8 cellular contexts compared by ENCODE assay signal in genomic region chr7:139230078-139230477, GRCh38. TPM values are rescaled to one million over a fixed set of nuclear protein-coding genes. Genes with fewer than 3 reads are reported as not detected.
DNase-seq lines count a peak whose midpoint lies in the region; ATAC-seq and TF ChIP-seq lines count a peak whose summit lies in the region.

No MANE protein-coding gene starts in this region.

- no peak overlapping the region for H4K91ac ChIP-seq in IMR-90 (ENCODE audit: insufficient read depth, low read depth, low read length)

- peak overlapping the region in 7 of 9 donors; percentile 20 to 98 (median 95) for H3K27ac Mint-ChIP-seq in naive thymus-derived CD4-positive, alpha-beta T cell

- peaks cover 23 to 28% (median 25%) of the 10 kb centered on the region in 7 donors for H3K4me1 Mint-ChIP-seq in naive thymus-derived CD4-positive, alpha-beta T cell

- no peak overlapping the region for H2BK15ac ChIP-seq in IMR-90 (ENCODE audit: low read depth, low read length)

- H3K79me2 ChIP-seq in mammary epithelial cell (ENCODE audit: insufficient read depth, low read length), result peaks cover 36% of the 10 kb centered on the region

- H3K9me3 Mint-ChIP-seq in naive thymus-derived CD4-positive, alpha-beta T cell, result no peaks in the 10 kb centered on the region

- no CpG with 5 or more reads among the region's 8 CpGs for WGBS in IMR-90 (ENCODE audit: extremely low coverage in 2 of 2, insufficient read length in 1 of 2), 2 experiments
- WGBS in mammary epithelial cell (ENCODE audit: low coverage, missing lambda C conversion rate), result 89% methylated on average over 8 of the region's 8 CpGs

- CTCF ChIA-PET in IMR-90 (lab: Yijun Ruan, JAX) (no interaction called here), mammary epithelial cell (lab: Charles Lee; ENCODE audit: low non-redundant PET) (no interaction called here)
- CTCF ChIA-PET in naive thymus-derived CD4-positive, alpha-beta T cell (lab: Charles Lee), result no interaction called here

- H3K27ac ChIP-seq in IMR-90 (ENCODE audit: insufficient read depth, low read length) (no peak overlapping the region), mammary epithelial cell (ENCODE audit: insufficient read depth, low read depth, low read length) (peak overlapping the region; percentile 90)
- H3K27ac ChIP-seq in naive thymus-derived CD4-positive, alpha-beta T cell (ENCODE audit: low read depth, low read length), result no peak overlapping the region

- TF ChIP-seq CTCF in AG09309 (IDR thresholded peaks at IDR 0.05; ENCODE audit: control insufficient read depth, insufficient read depth, low read depth, low read length, missing control alignments) (no peak), IMR-90 (conservative IDR thresholded peaks at IDR 0.05; ENCODE audit: low read depth, low read length) (no peak), mammary epithelial cell (conservative IDR thresholded peaks at IDR 0.05 in 1 of 2, IDR thresholded peaks at IDR 0.05 in 1 of 2; ENCODE audit: extremely low read depth in 1 of 2, insufficient read depth in 1 of 2, low read depth in 1 of 2, low read length in 2 of 2) (no peak)

- H2AK9ac ChIP-seq in IMR-90 (replicated peaks; ENCODE audit: low read depth, low read length, poor library complexity), result no peak overlapping the region

- no peak overlapping the region for H2BK120ac ChIP-seq in IMR-90 (ENCODE audit: low read depth, low read length)

- no peak overlapping the region for H3K18ac ChIP-seq in IMR-90 (ENCODE audit: low read depth, low read length)

- no peaks in the 10 kb centered on the region for H3K4me1 ChIP-seq in IMR-90 (ENCODE audit: control insufficient read depth, insufficient read depth, low read length)
- H3K4me1 ChIP-seq in mammary epithelial cell (ENCODE audit: insufficient read depth, low read length), result peaks cover 11% of the 10 kb centered on the region
- no peaks in the 10 kb centered on the region for H3K4me1 ChIP-seq in naive thymus-derived CD4-positive, alpha-beta T cell (ENCODE audit: control insufficient read depth in 2 of 2, insufficient read depth in 2 of 2, low read length in 2 of 2)

- dilution Hi-C loops in IMR-90 (cut with HindIII; ENCODE audit: low sequenced_read_pairs, unreplicated experiment), result no loop called here
- dilution Hi-C loops in mammary epithelial cell (cut with HindIII; ENCODE audit: low sequenced_read_pairs), result no loop called here

- peaks cover 0 to 36% (median 5%) of the 10 kb centered on the region in 5 donors for H3K27me3 Mint-ChIP-seq in naive thymus-derived CD4-positive, alpha-beta T cell

- H4K20me1 ChIP-seq in IMR-90 (ENCODE audit: insufficient read depth, low read length) (peaks cover 7% of the 10 kb centered on the region; the same call in 1 of the 2 replicates), mammary epithelial cell (ENCODE audit: insufficient read depth, low read length) (no peaks in the 10 kb centered on the region)

- POLR2A ChIA-PET in IMR-90 (lab: Charles Lee; ENCODE audit: unreplicated experiment), result no interaction called here
- POLR2A ChIA-PET in naive thymus-derived CD4-positive, alpha-beta T cell (lab: Charles Lee), result interaction anchor here (1.4 to 2.2 kb wide), 2 partner anchors 96 to 184 kb away, joined by 4 to 5 read pairs; a partner anchor contains a TSS

- peaks cover 0 to 4% (median 0%) of the 10 kb centered on the region in 5 donors for H3K36me3 Mint-ChIP-seq in naive thymus-derived CD4-positive, alpha-beta T cell

- no peaks in the 10 kb centered on the region for H3K9me1 ChIP-seq in IMR-90 (ENCODE audit: insufficient read depth, low read length)

- H3K4me3 ChIP-seq in AG09309 (ENCODE audit: control insufficient read depth, low read depth, low read length), result peak overlapping the region; percentile 91; the same call in 1 of the 2 replicates
- no peak overlapping the region for H3K4me3 ChIP-seq in IMR-90 (ENCODE audit: insufficient read depth, low read depth, low read length)
- H3K4me3 ChIP-seq in mammary epithelial cell (replicated peaks in 1 of 3; ENCODE audit: insufficient read depth in 1 of 3, low read depth in 2 of 3, low read length in 3 of 3), result peak overlapping the region in 2 of 3 experiments; percentile 98 to 99
- no peak overlapping the region for H3K4me3 ChIP-seq in naive thymus-derived CD4-positive, alpha-beta T cell (ENCODE audit: low read length)

- H3K79me1 ChIP-seq in IMR-90 (ENCODE audit: low read depth in 1 of 2, low read length in 2 of 2), result peaks cover 3 to 6% of the 10 kb centered on the region in 2 experiments

- no peaks in the 10 kb centered on the region for H3K36me3 ChIP-seq in IMR-90 (ENCODE audit: control insufficient read depth, insufficient read depth, low read length)
- H3K36me3 ChIP-seq in mammary epithelial cell (ENCODE audit: insufficient read depth, low read length), result no peaks in the 10 kb centered on the region
- peaks cover 0 to 6% (median 0%) of the 10 kb centered on the region in 3 experiments for H3K36me3 ChIP-seq in naive thymus-derived CD4-positive, alpha-beta T cell (ENCODE audit: control insufficient read depth in 2 of 3, insufficient read depth in 3 of 3, low read length in 3 of 3)

- peak overlapping the region; percentile 66 to 100 (median 99) for H3K4me3 Mint-ChIP-seq in naive thymus-derived CD4-positive, alpha-beta T cell

- no peak overlapping the region for H2AFZ ChIP-seq in IMR-90 (replicated peaks; ENCODE audit: low read length, poor library complexity)
- H2AFZ ChIP-seq in mammary epithelial cell (ENCODE audit: low read depth, low read length), result peak overlapping the region; percentile 97

- BruUV-seq in IMR-90 (replicated peaks; lab: Mats Ljungman, UMichigan), result no TSS peak
- BruUV-seq in mammary epithelial cell (replicated peaks; lab: Mats Ljungman, UMichigan), result no TSS peak

- H3K9me3 ChIP-seq in IMR-90 (ENCODE audit: control insufficient read depth, insufficient read depth, low read length) (no peaks in the 10 kb centered on the region), mammary epithelial cell (replicated peaks; ENCODE audit: insufficient read depth, low read length) (no peaks in the 10 kb centered on the region)
- no peaks in the 10 kb centered on the region for H3K9me3 ChIP-seq in naive thymus-derived CD4-positive, alpha-beta T cell (ENCODE audit: control insufficient read depth in 2 of 3, low read length in 3 of 3)

- intact Hi-C loops in IMR-90 (cut with micrococcal nuclease), result loop anchor here (2.0 to 5.0 kb wide), 2 partner anchors 98 to 121 kb away; partner anchors contain the start of gene ZC3HAV1
- intact Hi-C loops in mammary epithelial cell (cut with micrococcal nuclease), result loop anchor here (2.0 kb wide), 1 partner anchor 121 kb away; the partner anchor contains the start of gene ZC3HAV1
- intact Hi-C loops in naive thymus-derived CD4-positive, alpha-beta T cell (cut with micrococcal nuclease), result loop anchor here (1.0 to 10.0 kb wide), 12 partner anchors 185 to 1785 kb away; partner anchors contain the start of genes BRAF (in 1 of the 2), HIPK2 (in 1 of the 2), MKRN1 (in 1 of the 2) and MRPS33 (in 1 of the 2)

- no peak overlapping the region; the same call in 1 of the 2 replicates for H3K4ac ChIP-seq in IMR-90 (ENCODE audit: low read depth, low read length)

- no peak overlapping the region for H3K56ac ChIP-seq in IMR-90 (ENCODE audit: extremely low read depth, insufficient read depth, low read length)

- no peak overlapping the region for H2BK20ac ChIP-seq in IMR-90 (ENCODE audit: low read depth, low read length)

- ATAC-seq in IMR-90 (ENCODE audit: low read depth), result no peak
- ATAC-seq in naive thymus-derived CD4-positive, alpha-beta T cell, result no peak
- ATAC-seq in HG03175 (IDR thresholded peaks at IDR 0.05; ENCODE audit: unreplicated experiment), result no peak

- no peak for TF ChIP-seq POLR2A in IMR-90 (IDR thresholded peaks at IDR 0.05; ENCODE audit: low read depth, low read length)

- no peak overlapping the region for H3K9ac ChIP-seq in IMR-90 (ENCODE audit: low read depth, low read length)
- peak overlapping the region; percentile 91 for H3K9ac ChIP-seq in mammary epithelial cell (ENCODE audit: insufficient read depth, low read length)

- H3K27me3 ChIP-seq in IMR-90 (ENCODE audit: control insufficient read depth, insufficient read depth, low read length) (no peaks in the 10 kb centered on the region), mammary epithelial cell (ENCODE audit: insufficient read depth, low read length) (no peaks in the 10 kb centered on the region)
- no peaks in the 10 kb centered on the region for H3K27me3 ChIP-seq in naive thymus-derived CD4-positive, alpha-beta T cell (ENCODE audit: control insufficient read depth in 2 of 2, insufficient read depth in 2 of 2, low read length in 2 of 2)

- TF ChIP-seq RAD21 in IMR-90 (IDR thresholded peaks at IDR 0.05; ENCODE audit: low read length), result no peak

- no peak overlapping the region for H3K23ac ChIP-seq in IMR-90 (ENCODE audit: low read depth, low read length)

- in situ Hi-C loops in IMR-90 (cut with MboI; ENCODE audit: low sequenced_read_pairs) (no loop called here), mammary epithelial cell (cut with MboI; ENCODE audit: low sequenced_read_pairs in 2 of 2) (loop anchor here in 1 of 2 donors (10.0 kb wide), 1 partner anchor 115 kb away; no protein-coding TSS in a partner anchor)

- no peak overlapping the region for H2BK5ac ChIP-seq in IMR-90 (ENCODE audit: low read depth, low read length, poor library complexity, severe bottlenecking)

- H3K14ac ChIP-seq in IMR-90 (replicated peaks; ENCODE audit: low read depth, low read length), result no peak overlapping the region

- H3K4me2 ChIP-seq in IMR-90 (ENCODE audit: low read depth, low read length) (peak overlapping the region; percentile 72; the same call in 1 of the 2 replicates), mammary epithelial cell (ENCODE audit: insufficient read depth, low read depth, low read length) (peak overlapping the region; percentile 97)

- H2AK5ac ChIP-seq in IMR-90 (ENCODE audit: low read depth, low read length), result no peak overlapping the region

- no peak overlapping the region for H4K5ac ChIP-seq in IMR-90 (ENCODE audit: low read depth, low read length)

- H4K8ac ChIP-seq in IMR-90 (ENCODE audit: low read depth in 2 of 2, low read length in 2 of 2), result peak overlapping the region; percentile 44 to 66; a peak in 1 of 4 replicates

- DNase-seq in AG09309 (ENCODE audit: low read depth) (no peak), IMR-90 (no peak), mammary epithelial cell (no peak), GOT3 (lab: John Stamatoyannopoulos, UW) (no peak), NCI-H2196 treated with DMSO at 0.1 percent for 48 hours (lab: John Stamatoyannopoulos, UW; ENCODE audit: unreplicated experiment) (no peak), COLO668 (lab: John Stamatoyannopoulos, UW; ENCODE audit: unreplicated experiment) (no peak)
- no peak for DNase-seq in naive thymus-derived CD4-positive, alpha-beta T cell

TF ChIP-seq in IMR-90, 13 proteins besides CTCF, POLR2A, EP300 and RAD21 (continues in another document):
- no peak for TF ChIP-seq CHD1 (IDR thresholded peaks at IDR 0.05; ENCODE audit: low read depth, low read length)

RNA-seq across cellular contexts. Expression of gene UBN2, which starts 1.0 kb away (rescaled TPM):
- total RNA-seq in IMR-90 (2012; rRNA removed) (2.3 and 3.6 TPM in 2 replicates), mammary epithelial cell (10 to 100 TPM in 1 of 2 donors, 1 to 10 TPM in 1; 7.3 to 11.9 TPM)
- polyA plus RNA-seq in IMR-90 (2012; rRNA removed) (1.2 and 1.6 TPM in 2 replicates), mammary epithelial cell (1.4 TPM)
- 0.17 and 0.20 TPM in 2 replicates for polyA plus RNA-seq in IMR-90 (2012; cell fraction: cytosol; rRNA removed)
- 0.96 and 6.9 TPM in 2 replicates for polyA plus RNA-seq in IMR-90 (2012; cell fraction: nucleus; rRNA removed; ENCODE audit: low replicate concordance)
- 3.6 TPM for polyA minus RNA-seq in mammary epithelial cell
- 10 to 100 TPM; 16.2 to 31.2 (median 20.5) TPM for total RNA-seq in naive thymus-derived CD4-positive, alpha-beta T cell
- polyA plus RNA-seq in naive thymus-derived CD4-positive, alpha-beta T cell, result 1 to 10 TPM; 1.1 to 2.7 TPM

Comparison
In these comparisons a context has a peak if more than half of its experiments do, and no peak if none do; other contexts are left out.
1. H3K4me3 ChIP-seq: peak in AG09309 (single experiment) and mammary epithelial cell (2 of 3); none in IMR-90 (single experiment) and naive thymus-derived CD4-positive, alpha-beta T cell (single experiment).